Comparison of ENCODE assay signal across 1 cellular context in genomic region chr7:71453630-71454029, GRCh38.
TF ChIP-seq lines count a peak whose summit lies in the region.

No MANE protein-coding gene starts in this region.

TF ChIP-seq in WTC11, 78 proteins besides CTCF, POLR2A, EP300 and RAD21 (continued from another document):
- TF ChIP-seq, protein P1, sequence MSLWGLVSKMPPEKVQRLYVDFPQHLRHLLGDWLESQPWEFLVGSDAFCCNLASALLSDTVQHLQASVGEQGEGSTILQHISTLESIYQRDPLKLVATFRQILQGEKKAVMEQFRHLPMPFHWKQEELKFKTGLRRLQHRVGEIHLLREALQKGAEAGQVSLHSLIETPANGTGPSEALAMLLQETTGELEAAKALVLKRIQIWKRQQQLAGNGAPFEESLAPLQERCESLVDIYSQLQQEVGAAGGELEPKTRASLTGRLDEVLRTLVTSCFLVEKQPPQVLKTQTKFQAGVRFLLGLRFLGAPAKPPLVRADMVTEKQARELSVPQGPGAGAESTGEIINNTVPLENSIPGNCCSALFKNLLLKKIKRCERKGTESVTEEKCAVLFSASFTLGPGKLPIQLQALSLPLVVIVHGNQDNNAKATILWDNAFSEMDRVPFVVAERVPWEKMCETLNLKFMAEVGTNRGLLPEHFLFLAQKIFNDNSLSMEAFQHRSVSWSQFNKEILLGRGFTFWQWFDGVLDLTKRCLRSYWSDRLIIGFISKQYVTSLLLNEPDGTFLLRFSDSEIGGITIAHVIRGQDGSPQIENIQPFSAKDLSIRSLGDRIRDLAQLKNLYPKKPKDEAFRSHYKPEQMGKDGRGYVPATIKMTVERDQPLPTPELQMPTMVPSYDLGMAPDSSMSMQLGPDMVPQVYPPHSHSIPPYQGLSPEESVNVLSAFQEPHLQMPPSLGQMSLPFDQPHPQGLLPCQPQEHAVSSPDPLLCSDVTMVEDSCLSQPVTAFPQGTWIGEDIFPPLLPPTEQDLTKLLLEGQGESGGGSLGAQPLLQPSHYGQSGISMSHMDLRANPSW (CRISPR knock-in tag; conservative IDR thresholded peaks at IDR 0.05; ENCODE audit: low read depth), result no peak
- TF ChIP-seq, protein P2, sequence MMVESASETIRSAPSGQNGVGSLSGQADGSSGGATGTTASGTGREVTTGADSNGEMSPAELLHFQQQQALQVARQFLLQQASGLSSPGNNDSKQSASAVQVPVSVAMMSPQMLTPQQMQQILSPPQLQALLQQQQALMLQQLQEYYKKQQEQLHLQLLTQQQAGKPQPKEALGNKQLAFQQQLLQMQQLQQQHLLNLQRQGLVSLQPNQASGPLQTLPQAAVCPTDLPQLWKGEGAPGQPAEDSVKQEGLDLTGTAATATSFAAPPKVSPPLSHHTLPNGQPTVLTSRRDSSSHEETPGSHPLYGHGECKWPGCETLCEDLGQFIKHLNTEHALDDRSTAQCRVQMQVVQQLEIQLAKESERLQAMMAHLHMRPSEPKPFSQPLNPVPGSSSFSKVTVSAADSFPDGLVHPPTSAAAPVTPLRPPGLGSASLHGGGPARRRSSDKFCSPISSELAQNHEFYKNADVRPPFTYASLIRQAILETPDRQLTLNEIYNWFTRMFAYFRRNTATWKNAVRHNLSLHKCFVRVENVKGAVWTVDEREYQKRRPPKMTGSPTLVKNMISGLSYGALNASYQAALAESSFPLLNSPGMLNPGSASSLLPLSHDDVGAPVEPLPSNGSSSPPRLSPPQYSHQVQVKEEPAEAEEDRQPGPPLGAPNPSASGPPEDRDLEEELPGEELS (CRISPR knock-in tag; IDR thresholded peaks at IDR 0.05), result no peak
- TF ChIP-seq NFATC4 (CRISPR knock-in tag; IDR thresholded peaks at IDR 0.05) (no peak), CREM (CRISPR knock-in tag; IDR thresholded peaks at IDR 0.05) (no peak), SOX15 (CRISPR knock-in tag; IDR thresholded peaks at IDR 0.05) (no peak)
